29 cellular contexts compared by ENCODE assay signal in genomic region chr1:174671826-174672225, GRCh38.
"Had no signal": no experiment of that assay in that cellular context is flagged by ENCODE, and none has a peak within 500 bp of the region (broad histone marks: within the 10 kb centered on the region; RNA-seq: fewer than 3 reads in every experiment).

No MANE protein-coding gene starts in this region.

- H3K27me3 Mint-ChIP-seq: naive thymus-derived CD8-positive, alpha-beta T cell; natural killer cell treated with Interleukin-12 subunit alpha and Interleukin-12 subunit beta and Interleukin-15 and Interleukin-18, amount 100 ng/mL, for 72 hours; stimulated activated memory B cell treated with anti-CD40 and anti-IgM and Interleukin-4, amounts not matched to agents 10 μg/mL and 1 μg/mL and 100 μg/mL, for 72 hours; stimulated activated naive CD8-positive, alpha-beta T cell treated with anti-CD3 and anti-CD28 coated beads, Interleukin-15, amount 100 ng/mL, for 72 hours; type B pancreatic cell had no signal

- H3K27ac Mint-ChIP-seq: natural killer cell treated with Interleukin-12 subunit alpha and Interleukin-12 subunit beta and Interleukin-15 and Interleukin-18, amount 100 ng/mL, for 72 hours; nephron progenitor cell; stimulated activated memory B cell treated with anti-CD40 and anti-IgM and Interleukin-4, amounts not matched to agents 10 μg/mL and 1 μg/mL and 100 μg/mL, for 72 hours; stimulated activated naive CD8-positive, alpha-beta T cell treated with anti-CD3 and anti-CD28 coated beads, Interleukin-15, amount 100 ng/mL, for 72 hours; type B pancreatic cell had no signal

- H3K27me3 ChIP-seq: neutrophil, pancreas, right lobe of liver, sigmoid colon, suprapubic skin, testis, tibial artery, transverse colon, upper lobe of right lung, uterus had no signal

- H3K27ac ChIP-seq: neutrophil, pancreas, prostate gland, right lobe of liver, sigmoid colon, suprapubic skin, testis, tibial artery, transverse colon, upper lobe of right lung, uterus had no signal

- H3K36me3 Mint-ChIP-seq: type B pancreatic cell had no signal

- ATAC-seq: naive thymus-derived CD8-positive, alpha-beta T cell; natural killer cell treated with Interleukin-12 subunit alpha and Interleukin-12 subunit beta and Interleukin-15 and Interleukin-18, amount 100 ng/mL, for 72 hours; pancreas; right cardiac atrium; right lobe of liver; stimulated activated memory B cell treated with anti-CD40 and anti-IgM and Interleukin-4, amounts not matched to agents 10 μg/mL and 1 μg/mL and 100 μg/mL, for 72 hours; stimulated activated naive CD8-positive, alpha-beta T cell treated with anti-CD3 and anti-CD28 coated beads, Interleukin-15, amount 100 ng/mL, for 72 hours; stimulated activated naive CD8-positive, alpha-beta T cell treated with anti-CD3 and anti-CD28 coated beads, Interleukin-15, Interleukin-2, amounts not matched to agents 100 U/mL and 50 U/mL, for 24 hours; upper lobe of right lung had no signal

- H3K4me1 ChIP-seq: pancreas, prostate gland, right lobe of liver, sigmoid colon, suprapubic skin, testis, tibial artery, transverse colon, upper lobe of right lung, uterus had no signal

- H3K4me1 Mint-ChIP-seq: naive thymus-derived CD8-positive, alpha-beta T cell; nephron progenitor cell; neural crest cell; stimulated activated naive CD8-positive, alpha-beta T cell treated with anti-CD3 and anti-CD28 coated beads, Interleukin-15, amount 100 ng/mL, for 72 hours had no signal

- FAIRE-seq: pancreas had no signal

- H3K36me3 ChIP-seq: neutrophil, pancreas, prostate gland, right lobe of liver, sigmoid colon, suprapubic skin, tibial artery, transverse colon, upper lobe of right lung, uterus had no signal

- H3K4me3 ChIP-seq: pancreas, prostate gland, right lobe of liver, sigmoid colon, suprapubic skin, testis, tibial artery, transverse colon, upper lobe of right lung, uterus had no signal

- DNase-seq: naive thymus-derived CD8-positive, alpha-beta T cell; nephron progenitor cell; nucleus accumbens; pancreas; retina; right cardiac atrium; right lobe of liver; sigmoid colon; small intestine; stimulated activated CD4-positive, alpha-beta T cell treated with anti-CD3 and anti-CD28 coated beads, Interleukin-1b, Interleukin-23, amount 100 ng/mL, for 48 hours; stimulated activated CD4-positive, alpha-beta T cell treated with anti-CD3 and anti-CD28 coated beads, Interleukin-4, amount 100 ng/mL, for 1 hour; stimulated activated CD4-positive, alpha-beta T cell treated with anti-CD3 and anti-CD28 coated beads, Interleukin-4, amount 100 ng/mL, for 4 hours; stimulated activated CD8-positive, alpha-beta memory T cell treated with anti-CD3 and anti-CD28 coated beads, Interleukin-4, amount 100 ng/mL, for 48 hours; stimulated activated naive CD4-positive, alpha-beta T cell; stimulated activated naive CD8-positive, alpha-beta T cell treated with anti-CD3 and anti-CD28 coated beads, Interleukin-15, amount 100 ng/mL, for 72 hours; stimulated activated naive CD8-positive, alpha-beta T cell treated with anti-CD3 and anti-CD28 coated beads, Interleukin-15, Interleukin-2, amounts not matched to agents 100 U/mL and 50 U/mL, for 24 hours; substantia nigra; testis; tibial artery; transverse colon; upper lobe of right lung; uterus had no signal

- H3K4me3 Mint-ChIP-seq: naive thymus-derived CD8-positive, alpha-beta T cell; natural killer cell treated with Interleukin-12 subunit alpha and Interleukin-12 subunit beta and Interleukin-15 and Interleukin-18, amount 100 ng/mL, for 72 hours; nephron progenitor cell; neural crest cell; stimulated activated memory B cell treated with anti-CD40 and anti-IgM and Interleukin-4, amounts not matched to agents 10 μg/mL and 1 μg/mL and 100 μg/mL, for 72 hours; stimulated activated naive CD8-positive, alpha-beta T cell treated with anti-CD3 and anti-CD28 coated beads, Interleukin-15, amount 100 ng/mL, for 72 hours; type B pancreatic cell had no signal

- H3K9me3 ChIP-seq: neutrophil, pancreas, prostate gland, right lobe of liver, suprapubic skin, testis had no signal
